ENCODE assay signal across 23 cellular contexts in the genomic region with DNA sequence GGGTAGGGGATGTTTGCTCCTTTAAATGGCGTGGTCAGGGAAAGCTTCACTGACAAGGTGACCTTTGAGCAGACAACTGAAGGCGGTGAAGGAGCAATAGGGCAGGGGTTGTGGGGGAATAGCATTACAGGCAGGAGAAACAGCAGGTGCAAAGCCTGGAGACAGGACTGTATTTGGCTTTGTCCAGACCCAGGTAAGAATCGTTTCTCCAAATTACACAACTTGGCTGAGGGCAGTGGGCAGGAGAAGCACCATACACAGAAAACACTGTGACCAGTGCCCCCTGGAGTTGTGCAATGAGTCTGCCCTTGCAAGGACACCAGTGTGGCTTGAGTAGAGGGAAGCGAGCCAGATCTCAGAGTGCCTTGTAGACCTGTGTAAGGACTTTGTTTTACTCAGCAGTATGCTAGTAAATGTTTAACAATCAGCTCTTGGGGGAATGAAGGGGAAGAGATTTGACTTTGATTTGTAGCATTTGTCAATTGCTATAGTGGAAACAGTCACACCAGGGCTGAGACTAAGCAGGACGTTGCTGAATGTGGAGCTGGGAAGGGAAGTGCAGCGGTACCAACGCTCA.
DNase-seq lines count a peak whose midpoint lies in the region; FAIRE-seq and TF ChIP-seq lines count a peak whose summit lies in the region.
"Had no signal": no experiment of that assay in that cellular context is flagged by ENCODE, and none has a peak within 500 bp of the region (broad histone marks: within the 10 kb centered on the region; RNA-seq: fewer than 3 reads in every experiment).

No MANE protein-coding gene starts in this region.

- H3K9ac ChIP-seq in kidney (ENCODE audit: low read length in 2 of 2) (peak overlapping the region in 1 of 2 donors; percentile 9), mucosa of rectum (ENCODE audit: low read depth in 1 of 2, low read length in 2 of 2) (no peak overlapping the region)

- no peaks in the 10 kb centered on the region for H3K36me3 ChIP-seq in kidney (ENCODE audit: control insufficient read depth in 1 of 2, insufficient read depth in 2 of 2, low read length in 2 of 2)
- H3K36me3 ChIP-seq in mucosa of rectum (ENCODE audit: control insufficient read depth in 2 of 2, insufficient read depth in 2 of 2, low read length in 2 of 2): no peaks in the 10 kb centered on the region
- H3K36me3 ChIP-seq: esophagus muscularis mucosa, vagina had no signal

- DNase-seq in NCI-H69 (lab: John Stamatoyannopoulos, UW): peak; percentile 38
- no peak for DNase-seq in kidney
- no peak for DNase-seq in D721Med (ENCODE audit: insufficient read length, low spot score)
- DNase-seq in amniotic stem cell (lab: John Stamatoyannopoulos, UW): no peak
- no peak for DNase-seq in COLO829 (ENCODE audit: low spot score)
- DNase-seq in epidermal melanocyte (ENCODE audit: insufficient read length, low spot score): no peak
- DNase-seq: activated CD4-positive, alpha-beta T cell treated with anti-CD3 and anti-CD28 coated beads, Interleukin-2, amount 50 U/mL, for 1 hour; activated CD8-positive, alpha-beta memory T cell treated with anti-CD3 and anti-CD28 coated beads, Interleukin-2, amount 50 U/mL, for 48 hours; activated gamma-delta T cell treated with Interleukin-2 at 50 U/mL for 16 hours; caudate nucleus; DMS79 treated with DMSO at 0.1 percent for 48 hours; dorsolateral prefrontal cortex; natural killer cell; NCI-H1105 treated with DMSO at 0.1 percent for 48 hours; NCI-H510A treated with DMSO at 0.1 percent for 48 hours; SIG-M5; stimulated activated CD4-positive, alpha-beta T cell treated with anti-CD3 and anti-CD28 coated beads, Interleukin-4, amount 100 ng/mL, for 24 hours had no signal

- H3K4me1 ChIP-seq in kidney (ENCODE audit: control insufficient read depth in 1 of 2, insufficient read depth in 1 of 2, low read depth in 1 of 2, low read length in 2 of 2) (peaks cover 7 to 9% of the 10 kb centered on the region in 2 donors), mucosa of rectum (ENCODE audit: control insufficient read depth in 2 of 2, insufficient read depth in 2 of 2, low read length in 2 of 2) (peaks cover 5 to 18% of the 10 kb centered on the region in 2 donors)
- H3K4me1 ChIP-seq: esophagus muscularis mucosa, vagina had no signal

- no peaks in the 10 kb centered on the region for H3K9me3 ChIP-seq in kidney (ENCODE audit: control insufficient read depth in 1 of 2, low read length in 2 of 2)
- no peaks in the 10 kb centered on the region for H3K9me3 ChIP-seq in mucosa of rectum (ENCODE audit: control insufficient read depth in 2 of 2, low read length in 2 of 2)
- H3K9me3 ChIP-seq: esophagus muscularis mucosa, vagina had no signal

- H3K27ac ChIP-seq in 22Rv1: peak overlapping the region; percentile 96
- H3K27ac ChIP-seq in kidney (ENCODE audit: low read depth in 2 of 2, low read length in 2 of 2): peak overlapping the region; percentile 91 to 95
- peak overlapping the region; percentile 27 to 32 for H3K27ac ChIP-seq in mucosa of rectum (ENCODE audit: low read depth in 2 of 2, low read length in 2 of 2)
- H3K27ac ChIP-seq: dorsolateral prefrontal cortex, esophagus muscularis mucosa, vagina had no signal

- no peak; the same call in 1 of the 2 replicates for TF ChIP-seq CTCF in 22Rv1 (IDR thresholded peaks at IDR 0.05)
- peak; percentile 29 for TF ChIP-seq CTCF in kidney (IDR thresholded peaks at IDR 0.05; ENCODE audit: borderline replicate concordance, extremely low read depth, insufficient read depth)
- TF ChIP-seq CTCF in D721Med (IDR thresholded peaks at IDR 0.05; ENCODE audit: insufficient read depth, missing control alignments): no peak

- H3K27me3 ChIP-seq in mucosa of rectum (ENCODE audit: control insufficient read depth in 2 of 2, insufficient read depth in 2 of 2, low read length in 2 of 2): no peaks in the 10 kb centered on the region
- H3K27me3 ChIP-seq: dorsolateral prefrontal cortex, esophagus muscularis mucosa, vagina had no signal

- peak; percentile 62 for FAIRE-seq in kidney (lab: Jason Lieb, UNC)
- FAIRE-seq in D721Med (lab: Jason Lieb, UNC): no peak
- FAIRE-seq: HTR-8/SVneo had no signal

- H3K4me3 ChIP-seq in kidney (ENCODE audit: low read length in 2 of 2): peak overlapping the region; percentile 47 to 55
- peak overlapping the region; percentile 15 to 59 for H3K4me3 ChIP-seq in mucosa of rectum (ENCODE audit: low read length in 2 of 2)
- H3K4me3 ChIP-seq: dorsolateral prefrontal cortex, esophagus muscularis mucosa, smooth muscle cell, vagina had no signal

- intact Hi-C loops in kidney (cut with DNase I): no loop called here

Comparison
In these comparisons a context has a peak if more than half of its experiments do, and no peak if none do; other contexts are left out.
1. H3K27ac ChIP-seq: peak in every context shown above with its lines; median percentile 96 in 22Rv1; 93 in kidney; 30 in mucosa of rectum.